In the genomic region with DNA sequence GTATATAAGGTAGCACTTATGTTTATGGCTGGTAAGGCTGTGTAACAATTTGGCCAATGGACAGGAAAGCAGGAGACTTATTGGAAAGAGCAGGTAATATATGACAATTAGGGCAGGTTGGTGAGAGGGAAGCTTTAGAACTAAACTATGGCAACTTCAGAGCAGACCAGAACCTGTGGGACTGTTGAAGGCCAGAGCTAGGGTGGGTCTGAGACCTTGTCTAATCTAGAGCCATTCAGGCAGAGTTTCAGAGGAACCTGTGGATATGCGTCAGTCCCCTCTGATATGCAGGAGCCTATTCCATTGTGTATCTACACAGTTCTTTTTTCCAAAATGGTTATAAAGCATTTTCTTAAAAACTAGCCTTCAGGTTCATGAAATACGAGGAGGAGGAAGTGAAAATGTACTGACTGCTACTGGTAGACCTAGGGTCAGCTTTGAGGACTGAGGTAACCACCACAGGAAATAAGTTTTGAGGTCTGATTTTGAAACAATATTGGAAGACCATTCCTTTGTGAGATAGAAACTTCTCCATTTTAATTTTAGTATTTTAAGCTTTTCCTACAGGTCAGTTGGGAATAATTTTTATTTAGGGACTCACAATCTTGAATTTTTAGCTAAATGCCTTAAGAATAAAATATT, we compare ENCODE assay signal across 8 cellular contexts. TPM values are rescaled to one million over a fixed set of nuclear protein-coding genes. Genes with fewer than 3 reads are reported as not detected.
A peak's percentile ranks its signal among the peaks of the same experiment; 100 is the strongest.
DNase-seq lines count a peak whose midpoint lies in the region; ATAC-seq and TF ChIP-seq lines count a peak whose summit lies in the region.

No MANE protein-coding gene starts in this region.

- peak overlapping the region; percentile 48 for H3K4me3 Mint-ChIP-seq in activated B cell treated with CpG ODN at 0.5 μM for 24 hours

- peak overlapping the region; percentile 16 for H3K27ac Mint-ChIP-seq in activated B cell treated with CpG ODN at 0.5 μM for 24 hours

- POLR2A ChIA-PET in activated B cell treated with CpG ODN at 0.5 μM for 24 hours (lab: Charles Lee): interaction anchor here (0.6 to 2.9 kb wide), 3 partner anchors 35 to 50 kb away, joined by 3 to 26 read pairs (median 8); partner anchors contain the start of gene ELL2

- H3K27me3 Mint-ChIP-seq in activated B cell treated with CpG ODN at 0.5 μM for 24 hours: no peaks in the 10 kb centered on the region

- H3K4me3 ChIP-seq in GM08714 (ENCODE audit: low read length): peak overlapping the region; percentile 77
- no peak overlapping the region for H3K4me3 ChIP-seq in foreskin fibroblast (ENCODE audit: low read depth in 1 of 2, low read length in 2 of 2)

- H3K4me1 Mint-ChIP-seq in activated B cell treated with CpG ODN at 0.5 μM for 24 hours: peaks cover 64% of the 10 kb centered on the region

- no peaks in the 10 kb centered on the region for H3K9me3 Mint-ChIP-seq in activated B cell treated with CpG ODN at 0.5 μM for 24 hours

- intact Hi-C loops in activated B cell treated with CpG ODN at 0.5 μM for 24 hours (cut with micrococcal nuclease): loop anchor here (2.0 kb wide), 1 partner anchor 115 kb away; no protein-coding TSS in a partner anchor
- intact Hi-C loops in head of caudate nucleus (cut with DNase I): no loop called here

- CTCF ChIA-PET in activated B cell treated with CpG ODN at 0.5 μM for 24 hours (lab: Charles Lee): interaction anchor here (0.6 to 1.1 kb wide), 5 partner anchors 8 to 516 kb away, joined by 3 read pairs; partner anchors contain the start of gene ELL2

- DNase-seq in activated B cell treated with CpG ODN at 0.5 μM for 24 hours (no peak), head of caudate nucleus (no peak), foreskin fibroblast (no peak)
- DNase-seq in effector CD4-positive, alpha-beta T cell: no peak

- ATAC-seq in GM21367 (IDR thresholded peaks at IDR 0.05; ENCODE audit: unreplicated experiment): peak; percentile 31
- ATAC-seq in HG03280 (IDR thresholded peaks at IDR 0.05; ENCODE audit: unreplicated experiment): peak; percentile 37
- peak; percentile 23 for ATAC-seq in activated B cell treated with CpG ODN at 0.5 μM for 24 hours (ENCODE audit: low read depth)
- no peak for ATAC-seq in GM21360 (IDR thresholded peaks at IDR 0.05; ENCODE audit: unreplicated experiment)

- H3K36me3 Mint-ChIP-seq in activated B cell treated with CpG ODN at 0.5 μM for 24 hours (ENCODE audit: low read depth): peaks cover 9% of the 10 kb centered on the region

- no peak for TF ChIP-seq CTCF in activated B cell treated with CpG ODN at 0.5 μM for 24 hours (IDR thresholded peaks at IDR 0.05)
- TF ChIP-seq CTCF in foreskin fibroblast (IDR thresholded peaks at IDR 0.05; ENCODE audit: low read depth, low read length): no peak

RNA-seq across cellular contexts. Expression of gene ELL2, which starts 37.6 kb away (rescaled TPM):
- 52.9 and 56.0 TPM in 2 replicates for total RNA-seq in activated B cell treated with CpG ODN at 0.5 μM for 24 hours
